Comparison of ENCODE assay signal across 10 cellular contexts in the genomic region with DNA sequence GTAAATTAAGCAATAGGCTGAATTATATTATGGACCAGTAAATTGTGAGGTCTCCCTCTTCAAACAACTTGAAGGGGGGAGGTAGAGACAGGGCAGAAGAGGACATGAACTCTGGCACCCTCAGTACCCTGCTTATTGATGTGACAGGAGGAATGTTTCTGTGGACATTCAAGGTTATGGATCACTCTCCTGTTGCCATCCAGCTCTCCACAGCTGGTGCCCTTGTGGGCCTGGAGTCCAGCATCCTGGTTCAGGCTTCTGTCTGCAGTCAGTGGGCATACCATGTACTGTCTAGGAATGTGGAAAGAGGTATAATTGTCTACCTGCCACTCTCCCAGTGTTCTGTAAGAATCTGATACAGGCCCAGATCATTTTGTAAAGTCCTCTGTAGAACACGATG.
"Had no signal": no experiment of that assay in that cellular context is flagged by ENCODE, and none has a peak within 500 bp of the region (broad histone marks: within the 10 kb centered on the region; RNA-seq: fewer than 3 reads in every experiment).

No MANE protein-coding gene starts in this region.

- H3K27me3 Mint-ChIP-seq: IgD-negative memory B cell had no signal

- DNase-seq: GM23248, GOT3, H7, HFFc6, KBM-7 had no signal

- H3K9me3 ChIP-seq: HAP-1 had no signal

- H3K4me1 ChIP-seq: HAP-1 had no signal

- H3K27ac Mint-ChIP-seq: HFFc6, IgD-negative memory B cell had no signal

- H3K9me3 Mint-ChIP-seq: HFFc6, IgD-negative memory B cell had no signal

- ATAC-seq: HCT116, HepG2 had no signal

- H3K27ac ChIP-seq: GM23248, HL-60 had no signal

- H3K4me3 ChIP-seq: GM23248, HAP-1 had no signal

- H3K4me3 Mint-ChIP-seq: HFFc6, IgD-negative memory B cell had no signal
